In the genomic region with DNA sequence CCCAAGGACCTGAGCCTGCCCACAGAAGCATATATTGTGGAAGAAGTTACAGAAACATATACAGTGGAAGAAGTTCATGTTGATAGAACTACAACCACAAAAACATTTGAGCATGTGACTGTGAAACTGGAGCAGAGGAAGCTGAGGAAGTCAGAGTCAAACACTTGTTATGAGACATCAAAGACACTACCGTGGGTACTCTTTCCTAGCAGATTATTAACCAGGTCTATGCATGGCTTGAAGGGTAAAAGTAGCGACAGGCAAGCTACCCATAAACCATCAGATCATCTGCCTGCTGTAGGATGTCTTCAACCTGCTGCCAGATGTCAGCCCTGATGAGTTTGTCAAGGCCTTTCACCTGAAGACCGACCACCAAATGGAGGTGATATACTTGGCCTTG, we compare ENCODE assay signal across 11 cellular contexts. TPM values are rescaled to one million over a fixed set of nuclear protein-coding genes. Genes with fewer than 3 reads are reported as not detected.
A peak's percentile ranks its signal among the peaks of the same experiment; 100 is the strongest.
DNase-seq lines count a peak whose midpoint lies in the region; ATAC-seq and TF ChIP-seq lines count a peak whose summit lies in the region.
"Had no signal": no experiment of that assay in that cellular context is flagged by ENCODE, and none has a peak within 500 bp of the region (broad histone marks: within the 10 kb centered on the region; RNA-seq: fewer than 3 reads in every experiment).

No MANE protein-coding gene starts in this region.

- H3K36me3 ChIP-seq in MG63 (no peaks in the 10 kb centered on the region), ovary (no peaks in the 10 kb centered on the region), esophagus muscularis mucosa (peaks cover 0 to 21% (median 6%) of the 10 kb centered on the region in 4 donors)

- CTCF ChIA-PET in GM10248 (lab: Yijun Ruan, JAX), result interaction anchor here (0.9 to 2.4 kb wide), 5 partner anchors 9 to 315 kb away, joined by 3 to 8 read pairs (median 4); no protein-coding TSS in a partner anchor

- TF ChIP-seq POLR2A in ovary (IDR thresholded peaks at IDR 0.05), result no peak
- TF ChIP-seq POLR2A in esophagus muscularis mucosa (IDR thresholded peaks at IDR 0.05; ENCODE audit: low read depth), result no peak

- POLR2A ChIA-PET in GM10248 (lab: Yijun Ruan, JAX), result interaction anchor here (0.6 kb wide), 1 partner anchor 10 kb away, joined by 3 read pairs; no protein-coding TSS in a partner anchor

- DNase-seq in GM10248 (ENCODE audit: extremely low spot score) (peak; percentile 40), MG63 (no peak), ovary (no peak), esophagus muscularis mucosa (ENCODE audit: extremely low spot score) (no peak), ureter (ENCODE audit: low spot score) (no peak)
- DNase-seq in activated effector memory CD4-positive, alpha-beta T cell treated with anti-CD3 and anti-CD28 coated beads, Interleukin-2, amount 50 U/mL, for 16 hours, result peak; percentile 65
- DNase-seq: DMS79 had no signal

- H3K27ac ChIP-seq in ovary (no peak overlapping the region), esophagus muscularis mucosa (replicated peaks in 1 of 4) (no peak overlapping the region)
- H3K27ac ChIP-seq: parathyroid adenoma had no signal

- H3K4me3 ChIP-seq in MG63, result no peak overlapping the region
- H3K4me3 ChIP-seq in ovary, result no peak overlapping the region
- no peak overlapping the region for H3K4me3 ChIP-seq in esophagus muscularis mucosa

- no peaks in the 10 kb centered on the region for H3K4me1 ChIP-seq in ovary (ENCODE audit: insufficient read depth)
- H3K4me1 ChIP-seq in esophagus muscularis mucosa, result peaks cover 0 to 14% (median 8%) of the 10 kb centered on the region in 4 donors
- H3K4me1 ChIP-seq: parathyroid adenoma had no signal

- no peaks in the 10 kb centered on the region for H3K27me3 ChIP-seq in MG63
- H3K27me3 ChIP-seq in ovary, result no peaks in the 10 kb centered on the region
- no peaks in the 10 kb centered on the region for H3K27me3 ChIP-seq in esophagus muscularis mucosa

- TF ChIP-seq CTCF in GM10248 (IDR thresholded peaks at IDR 0.05; ENCODE audit: control extremely low read depth, extremely low read depth, low read depth, missing control alignments) (no peak), ovary (IDR thresholded peaks at IDR 0.05) (no peak), esophagus muscularis mucosa (IDR thresholded peaks at IDR 0.05) (no peak)

- intact Hi-C loops in ovary (cut with DNase I), result no loop called here
- intact Hi-C loops in esophagus muscularis mucosa (cut with DNase I), result no loop called here

- H3K9me3 ChIP-seq in MG63 (no peaks in the 10 kb centered on the region), ovary (no peaks in the 10 kb centered on the region), esophagus muscularis mucosa (no peaks in the 10 kb centered on the region)

- TF ChIP-seq EP300 in ovary (IDR thresholded peaks at IDR 0.05) (no peak), esophagus muscularis mucosa (IDR thresholded peaks at IDR 0.05) (no peak)

- ATAC-seq in GM19467 (IDR thresholded peaks at IDR 0.05; ENCODE audit: unreplicated experiment), result peak; percentile 95
- peak; percentile 92 for ATAC-seq in HG03159 (IDR thresholded peaks at IDR 0.05; ENCODE audit: unreplicated experiment)
- ATAC-seq: Panc1 had no signal

- 86 to 88% (median 86%) methylated on average over 3 of the region's 3 CpGs for WGBS in ovary, 3 donors
- 87% methylated on average over 3 of the region's 3 CpGs for WGBS in esophagus muscularis mucosa

RNA-seq across cellular contexts. Expression of a gene that starts 35.8 kb away (rescaled TPM):
- total RNA-seq in MG63 (2014; rRNA removed; shearing (Covaris generic); ENCODE audit: low replicate concordance), result 28.5 and 32.5 TPM in 2 replicates
- 10 to 100 TPM; 31.2 to 73.9 (median 54.2) TPM for total RNA-seq in ovary
- polyA plus RNA-seq in ovary, result 10 to 100 TPM; 40.2 to 57.3 TPM
- total RNA-seq in esophagus muscularis mucosa, result 10 to 100 TPM; 19.8 to 51.2 (median 30.5) TPM
- 73.6 TPM for total RNA-seq in ureter

Comparison
In these comparisons a context has a peak if more than half of its experiments do, and no peak if none do; other contexts are left out.
1. DNase-seq: peak in GM10248 (single experiment) and activated effector memory CD4-positive, alpha-beta T cell treated with anti-CD3 and anti-CD28 coated beads, Interleukin-2, amount 50 U/mL, for 16 hours (single experiment); none in MG63 (single experiment), ovary (0 of 5), esophagus muscularis mucosa (single experiment) and ureter (single experiment).